ENCODE assay signal across 8 cellular contexts in genomic region chr7:40133561-40134427, GRCh38. TPM values are rescaled to one million over a fixed set of nuclear protein-coding genes. Genes with fewer than 3 reads are reported as not detected.
A peak's percentile ranks its signal among the peaks of the same experiment; 100 is the strongest.
DNase-seq lines count a peak whose midpoint lies in the region; ATAC-seq lines count a peak whose summit lies in the region.

No MANE protein-coding gene starts in this region.

- no CpG with 5 or more reads among the region's 36 CpGs for WGBS in iPS DF 6.9 (ENCODE audit: insufficient coverage, insufficient read length)

- no peaks in the 10 kb centered on the region for H3K4me1 ChIP-seq in iPS DF 6.9 (ENCODE audit: control insufficient read depth, insufficient read depth, low read length)

- H3K9me3 ChIP-seq in iPS DF 6.9 (ENCODE audit: control insufficient read depth, insufficient read depth, low read length) = no peaks in the 10 kb centered on the region

- H3K27ac ChIP-seq in angular gyrus (ENCODE audit: low read depth, low read length) = peak overlapping the region; percentile 98
- no peak overlapping the region for H3K27ac ChIP-seq in iPS DF 6.9 (ENCODE audit: low read length)
- peak overlapping the region; percentile 78 to 97 (median 91) for H3K27ac ChIP-seq in skin epidermis

- ATAC-seq in GM21528 (IDR thresholded peaks at IDR 0.05; ENCODE audit: low FRiP score, unreplicated experiment) (peak; percentile 6), HG03108 (IDR thresholded peaks at IDR 0.05; ENCODE audit: unreplicated experiment) (no peak)

- no peaks in the 10 kb centered on the region; the same call in 1 of the 2 replicates for H3K36me3 ChIP-seq in iPS DF 6.9 (ENCODE audit: control insufficient read depth, insufficient read depth, low read length)

- H3K4me3 ChIP-seq in iPS DF 6.9 (ENCODE audit: low read length) (peak overlapping the region; percentile 87), skin epidermis (peak overlapping the region; percentile 73 to 99 (median 96))

- no peaks in the 10 kb centered on the region for H3K27me3 ChIP-seq in iPS DF 6.9 (ENCODE audit: control insufficient read depth, insufficient read depth, low read length)

- DNase-seq in GM04503 (ENCODE audit: low read depth) = peak; percentile 9
- DNase-seq in Kasumi-1 (lab: John Stamatoyannopoulos, UW) = peak; percentile 50 to 62
- no peak for DNase-seq in iPS DF 6.9 (ENCODE audit: low read depth, low spot score)
- DNase-seq in cerebellum (ENCODE audit: low spot score) = no peak

RNA-seq across cellular contexts. Expression of gene MPLKIP, which starts 0.6 kb away (rescaled TPM):
- total RNA-seq in cerebellum = 10.8 TPM

RNA-seq across cellular contexts. Expression of gene SUGCT, which starts 1.0 kb away (rescaled TPM):
- 4.3 TPM for total RNA-seq in cerebellum

Comparison
In these comparisons a context has a peak if more than half of its experiments do, and no peak if none do; other contexts are left out.
1. DNase-seq: peak in GM04503 (single experiment) and Kasumi-1 (2 of 2); none in iPS DF 6.9 (single experiment) and cerebellum (single experiment).